ENCODE assay signal across 17 cellular contexts in the genomic region with DNA sequence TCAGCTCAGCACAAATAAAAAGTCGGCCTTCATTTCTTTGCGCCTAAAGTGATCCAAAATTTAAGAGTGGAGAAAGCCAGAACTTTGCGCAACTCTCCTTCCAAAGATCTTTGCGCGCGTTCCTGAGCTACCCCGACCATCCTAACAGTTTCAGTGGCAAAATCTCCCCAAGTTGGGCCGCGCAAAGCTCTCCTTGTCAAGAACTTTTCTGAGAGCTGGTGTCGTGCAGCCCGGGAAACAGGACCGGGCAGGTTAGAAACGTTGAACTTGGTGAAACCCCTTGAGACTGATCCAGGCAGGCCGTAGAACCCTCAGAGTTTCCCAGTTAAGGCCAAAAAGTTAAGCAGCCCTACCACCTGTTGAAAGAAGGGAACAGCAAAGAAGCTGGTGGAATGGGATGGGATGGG. TPM values are rescaled to one million over a fixed set of nuclear protein-coding genes. Genes with fewer than 3 reads are reported as not detected.
DNase-seq lines count a peak whose midpoint lies in the region; ATAC-seq and TF ChIP-seq lines count a peak whose summit lies in the region.
"Had no signal": no experiment of that assay in that cellular context is flagged by ENCODE, and none has a peak within 500 bp of the region (broad histone marks: within the 10 kb centered on the region; RNA-seq: fewer than 3 reads in every experiment).

No MANE protein-coding gene starts in this region.

- peaks cover 62% of the 10 kb centered on the region for H3K27me3 ChIP-seq in GM23338 (ENCODE audit: insufficient read depth)
- H3K27me3 ChIP-seq in right cardiac atrium (ENCODE audit: control insufficient read depth, insufficient read depth) = peaks cover 3% of the 10 kb centered on the region
- no peaks in the 10 kb centered on the region for H3K27me3 ChIP-seq in body of pancreas
- H3K27me3 ChIP-seq: uterus had no signal

- TF ChIP-seq CTCF in GM23338 (conservative IDR thresholded peaks at IDR 0.05; ENCODE audit: low read depth in 2 of 2) = no peak
- TF ChIP-seq CTCF in astrocyte of the spinal cord (IDR thresholded peaks at IDR 0.05; ENCODE audit: low read depth, low read length) = no peak
- no peak for TF ChIP-seq CTCF in osteocyte (IDR thresholded peaks at IDR 0.05)
- no peak for TF ChIP-seq CTCF in body of pancreas (IDR thresholded peaks at IDR 0.05)

- H3K27ac ChIP-seq in GM23338 (ENCODE audit: low read depth) = no peak overlapping the region
- H3K27ac ChIP-seq in right cardiac atrium (ENCODE audit: low read length) = peak overlapping the region; percentile 38
- H3K27ac ChIP-seq in body of pancreas = no peak overlapping the region
- H3K27ac ChIP-seq: uterus had no signal

- H3K27me3 Mint-ChIP-seq in GM23338 (ENCODE audit: insufficient read depth, low read depth, poor library complexity) = peaks cover 24% of the 10 kb centered on the region
- H3K27me3 Mint-ChIP-seq in osteocyte (ENCODE audit: unreplicated experiment) = peaks cover 68% of the 10 kb centered on the region

- H3K4me3 Mint-ChIP-seq in GM23338 (peak overlapping the region; percentile 89), osteocyte (ENCODE audit: unreplicated experiment) (peak overlapping the region; percentile 31)
- H3K4me3 Mint-ChIP-seq: memory B cell; T-helper 1 cell treated with Interleukin-12 subunit alpha and Interleukin-12 subunit beta and Interleukin-4 antibody, amounts not matched to agents 30 μg/mL and 1 μg/mL, for 36 hours had no signal

- H3K36me3 ChIP-seq in GM23338 (ENCODE audit: insufficient read depth) (no peaks in the 10 kb centered on the region), body of pancreas (replicated peaks in 1 of 2; ENCODE audit: insufficient read depth in 1 of 2, low read depth in 2 of 2) (no peaks in the 10 kb centered on the region)
- H3K36me3 ChIP-seq: uterus had no signal

- no peaks in the 10 kb centered on the region for H3K9me2 ChIP-seq in GM23338 (ENCODE audit: insufficient read depth)

- H3K36me3 Mint-ChIP-seq in GM23338 (ENCODE audit: low read depth) (no peaks in the 10 kb centered on the region), osteocyte (ENCODE audit: unreplicated experiment) (no peaks in the 10 kb centered on the region)
- H3K36me3 Mint-ChIP-seq: memory B cell had no signal

- no peak overlapping the region for H3K27ac Mint-ChIP-seq in GM23338
- no peak overlapping the region for H3K27ac Mint-ChIP-seq in osteocyte (ENCODE audit: unreplicated experiment)
- H3K27ac Mint-ChIP-seq: memory B cell; T-helper 1 cell treated with Interleukin-12 subunit alpha and Interleukin-12 subunit beta and Interleukin-4 antibody, amounts not matched to agents 30 μg/mL and 1 μg/mL, for 36 hours had no signal

- WGBS in right cardiac atrium = 11% methylated on average over 14 of the region's 14 CpGs
- WGBS in body of pancreas, 2 donors = 6 to 11% methylated on average over 14 of the region's 14 CpGs

- H2AFZ ChIP-seq in GM23338 = peak overlapping the region; percentile 93

- no peak for TF ChIP-seq POLR2A in body of pancreas (IDR thresholded peaks at IDR 0.05)

- H3K4me1 Mint-ChIP-seq in GM23338 (peaks cover 14% of the 10 kb centered on the region), osteocyte (ENCODE audit: unreplicated experiment) (peaks cover 8% of the 10 kb centered on the region)
- H3K4me1 Mint-ChIP-seq: memory B cell had no signal

- intact Hi-C loops in right cardiac atrium (cut with DNase I) = no loop called here
- intact Hi-C loops in body of pancreas (cut with DNase I) = no loop called here

- H3K9me3 Mint-ChIP-seq in GM23338 (no peaks in the 10 kb centered on the region; the same call in 2 of the 3 replicates), osteocyte (ENCODE audit: unreplicated experiment) (no peaks in the 10 kb centered on the region)
- H3K9me3 Mint-ChIP-seq: T-helper 1 cell treated with Interleukin-12 subunit alpha and Interleukin-12 subunit beta and Interleukin-4 antibody, amounts not matched to agents 30 μg/mL and 1 μg/mL, for 36 hours had no signal

- H3K4me3 ChIP-seq in GM23338 (peak overlapping the region; percentile 85), astrocyte of the spinal cord (ENCODE audit: low read depth, low read length) (no peak overlapping the region), right cardiac atrium (ENCODE audit: low read length) (peak overlapping the region; percentile 55), body of pancreas (no peak overlapping the region)
- H3K4me3 ChIP-seq: uterus had no signal

- H3K4me2 ChIP-seq in GM23338 = peak overlapping the region; percentile 89

- no peaks in the 10 kb centered on the region for H3K79me2 ChIP-seq in GM23338 (replicated peaks; ENCODE audit: insufficient read depth)

- H4K20me1 ChIP-seq in GM23338 (replicated peaks; ENCODE audit: insufficient read depth) = no peaks in the 10 kb centered on the region

- H3K9me3 ChIP-seq in right cardiac atrium (ENCODE audit: control insufficient read depth, low read length) = no peaks in the 10 kb centered on the region
- no peaks in the 10 kb centered on the region for H3K9me3 ChIP-seq in body of pancreas
- H3K9me3 ChIP-seq: uterus had no signal

- H3K4me1 ChIP-seq in GM23338 (ENCODE audit: insufficient read depth) (peaks cover 11% of the 10 kb centered on the region), right cardiac atrium (ENCODE audit: control insufficient read depth, insufficient read depth, low read length) (no peaks in the 10 kb centered on the region), body of pancreas (peaks cover 14% of the 10 kb centered on the region)
- H3K4me1 ChIP-seq: uterus had no signal

- DNase-seq in GM23338 (ENCODE audit: low spot score) (peak; percentile 54), astrocyte of the spinal cord (ENCODE audit: low read depth, low spot score) (peak; percentile 13), right cardiac atrium (peak; percentile 20 to 53 (median 39)), osteocyte (ENCODE audit: extremely low spot score, unreplicated experiment) (no peak), islet precursor cell (no peak), body of pancreas (no peak), mucosa of gallbladder (ENCODE audit: low spot score) (no peak)
- DNase-seq: activated CD4-positive, alpha-beta T cell treated with anti-CD3 and anti-CD28 coated beads for 4 hours; AML-193; effector CD8-positive, alpha-beta T cell; NCI-H1092 treated with DMSO at 0.1 percent for 48 hours; stimulated activated CD4-positive, alpha-beta T cell treated with anti-CD3 and anti-CD28 coated beads, Interleukin-1b, Interleukin-23, amount 100 ng/mL, for 48 hours; uterus had no signal

- ATAC-seq in GM23338 (no peak), right cardiac atrium (peak in 1 of 2 donors; percentile 64), HG03159 (IDR thresholded peaks at IDR 0.05; ENCODE audit: unreplicated experiment) (no peak), body of pancreas (no peak)

- in situ Hi-C loops in astrocyte of the spinal cord (cut with HindIII; ENCODE audit: low sequenced_read_pairs) = no loop called here

- no peaks in the 10 kb centered on the region for H3F3A ChIP-seq in GM23338 (replicated peaks; ENCODE audit: low read depth)

TF ChIP-seq in GM23338, 12 proteins besides CTCF, POLR2A, EP300 and RAD21:
- TF ChIP-seq JUNB (IDR thresholded peaks at IDR 0.05; ENCODE audit: unreplicated experiment) = no peak
- TF ChIP-seq NANOG (IDR thresholded peaks at IDR 0.05; ENCODE audit: borderline replicate concordance) = no peak
- no peak for TF ChIP-seq CREB1 (CRISPR knock-in tag; IDR thresholded peaks at IDR 0.05; ENCODE audit: low read depth)
- no peak for TF ChIP-seq STAT1 (IDR thresholded peaks at IDR 0.05; ENCODE audit: unreplicated experiment)
- no peak for TF ChIP-seq ZNF114 (CRISPR knock-in tag; IDR thresholded peaks at IDR 0.05)
- TF ChIP-seq EZH2 (IDR thresholded peaks at IDR 0.05; ENCODE audit: low read depth, unreplicated experiment) = peak; percentile 51
TF ChIP-seq in GM23338: peak in this region for 1.

RNA-seq across cellular contexts. Expression of a gene that starts 1.0 kb away (rescaled TPM):
- total RNA-seq in GM23338 (2014; rRNA removed; shearing (Covaris generic)) = 0.07 TPM in 1 of 2 replicates, not detected in the other
- polyA plus RNA-seq in GM23338 (2016; fragmentation: Nextera tagmentation; extraction: Ambion mirVana) = 0.18 and 0.19 TPM in 2 replicates
- total RNA-seq in right cardiac atrium = under 1 TPM; 0.11 to 0.65 (median 0.21) TPM
- 0.38 TPM for polyA plus RNA-seq in right cardiac atrium
- total RNA-seq in osteocyte = not detected in 2 replicates
- not detected for total RNA-seq in body of pancreas
- not detected for total RNA-seq in mucosa of gallbladder
- total RNA-seq: NCI-H460 had no signal

Comparison
In these comparisons a context has a peak if more than half of its experiments do, and no peak if none do; other contexts are left out.
1. DNase-seq: peak in GM23338 (single experiment), astrocyte of the spinal cord (single experiment) and right cardiac atrium (3 of 3); none in osteocyte (single experiment), islet precursor cell (single experiment), body of pancreas (0 of 4) and mucosa of gallbladder (single experiment).
2. H3K4me3 ChIP-seq: peak in GM23338 (single experiment) and right cardiac atrium (single experiment); none in astrocyte of the spinal cord (single experiment) and body of pancreas (0 of 2).